ENCODE assay signal across 10 cellular contexts in the genomic region with DNA sequence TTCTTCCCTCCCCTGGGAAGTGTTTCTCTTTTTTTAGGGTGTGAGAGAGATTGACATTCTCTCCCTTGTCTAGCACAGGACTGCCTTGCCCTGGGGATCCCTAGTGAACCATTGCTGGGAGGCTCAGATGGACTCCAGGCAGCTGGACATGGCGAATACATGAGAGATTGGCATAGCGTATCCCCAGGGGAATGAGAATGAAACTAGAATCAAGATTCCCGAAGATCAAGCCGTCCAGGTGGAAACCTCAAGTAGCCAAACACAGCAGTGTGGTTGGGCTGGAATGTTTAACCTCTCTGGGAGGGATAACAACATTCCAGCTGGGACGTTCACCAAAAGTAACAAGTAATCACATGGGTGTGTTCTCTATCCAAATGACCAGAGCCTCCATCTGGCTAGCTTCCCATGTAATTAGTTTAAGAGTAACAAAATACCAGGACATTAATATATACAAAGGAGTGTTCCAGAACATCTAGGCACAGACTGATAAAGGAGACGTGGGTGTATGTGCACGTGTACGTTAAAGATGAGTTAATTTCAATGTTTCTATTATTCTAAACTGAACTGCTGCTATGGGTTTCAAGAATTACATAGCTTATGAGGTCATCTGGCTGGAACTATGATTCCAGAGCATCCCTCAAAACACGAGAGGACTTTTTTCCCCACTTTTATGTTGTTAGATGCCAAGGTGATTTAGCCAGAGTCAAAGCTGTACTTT.
DNase-seq lines count a peak whose midpoint lies in the region; ATAC-seq and TF ChIP-seq lines count a peak whose summit lies in the region.
"Had no signal": no experiment of that assay in that cellular context is flagged by ENCODE, and none has a peak within 500 bp of the region (broad histone marks: within the 10 kb centered on the region; RNA-seq: fewer than 3 reads in every experiment).

No MANE protein-coding gene starts in this region.

- CTCF ChIA-PET in AG04450 (lab: Charles Lee): interaction anchor here (0.6 to 0.9 kb wide), 5 partner anchors 52 to 970 kb away, joined by 3 to 4 read pairs (median 3); no protein-coding TSS in a partner anchor

- H3K4me3 ChIP-seq in AG04450 (ENCODE audit: low read depth, low read length) (peak overlapping the region; percentile 26; the same call in 1 of the 2 replicates), mucosa of rectum (ENCODE audit: low read length in 2 of 2) (no peak overlapping the region)

- no peak for TF ChIP-seq CTCF in AG04450 (IDR thresholded peaks at IDR 0.05; ENCODE audit: low read depth, low read length)

- peaks cover 0 to 9% of the 10 kb centered on the region in 2 donors for H3K4me1 ChIP-seq in mucosa of rectum (ENCODE audit: control insufficient read depth in 2 of 2, insufficient read depth in 2 of 2, low read length in 2 of 2)

- H3K36me3 ChIP-seq in mucosa of rectum (ENCODE audit: control insufficient read depth in 2 of 2, insufficient read depth in 2 of 2, low read length in 2 of 2): no peaks in the 10 kb centered on the region

- no peak for ATAC-seq in GM21529 (IDR thresholded peaks at IDR 0.05; ENCODE audit: unreplicated experiment)
- no peak for ATAC-seq in GM21825 (IDR thresholded peaks at IDR 0.05; ENCODE audit: unreplicated experiment)

- POLR2A ChIA-PET in AG04450 (lab: Yijun Ruan, JAX): interaction anchor here (0.6 to 1.5 kb wide), 5 partner anchors 15 to 370 kb away, joined by 3 to 5 read pairs (median 3); no protein-coding TSS in a partner anchor

- H3K27me3 ChIP-seq in AG04450 (ENCODE audit: control insufficient read depth, insufficient read depth, low read length) (no peaks in the 10 kb centered on the region), mucosa of rectum (ENCODE audit: control insufficient read depth in 2 of 2, insufficient read depth in 2 of 2, low read length in 2 of 2) (no peaks in the 10 kb centered on the region)

- H3K9ac ChIP-seq in mucosa of rectum (ENCODE audit: low read depth in 1 of 2, low read length in 2 of 2): no peak overlapping the region

- H3K27ac ChIP-seq in AG04450 (ENCODE audit: low read depth, low read length): peak overlapping the region; percentile 89
- H3K27ac ChIP-seq in epithelial cell of prostate: peak overlapping the region; percentile 42
- peak overlapping the region; percentile 10 to 46 for H3K27ac ChIP-seq in mucosa of rectum (ENCODE audit: low read depth in 2 of 2, low read length in 2 of 2)

- DNase-seq in AG04450 (ENCODE audit: low read depth, low spot score): peak; percentile 93
- peak; percentile 99 for DNase-seq in NCI-H226
- DNase-seq in epithelial cell of prostate (ENCODE audit: low read depth, low spot score): no peak
- DNase-seq in 8988T: no peak
- DNase-seq in NCI-H446 treated with DMSO at 0.1 percent for 48 hours (lab: John Stamatoyannopoulos, UW): no peak
- DNase-seq: CD8-positive, alpha-beta memory T cell; hippocampal formation had no signal

- no peaks in the 10 kb centered on the region for H3K9me3 ChIP-seq in AG04450 (ENCODE audit: control insufficient read depth, insufficient read depth, low read length)
- no peaks in the 10 kb centered on the region for H3K9me3 ChIP-seq in mucosa of rectum (ENCODE audit: control insufficient read depth in 2 of 2, low read length in 2 of 2)

Comparison
In these comparisons a context has a peak if more than half of its experiments do, and no peak if none do; other contexts are left out.
1. DNase-seq: peak in AG04450 (single experiment) and NCI-H226 (single experiment); none in epithelial cell of prostate (single experiment), 8988T (single experiment) and NCI-H446 treated with DMSO at 0.1 percent for 48 hours (single experiment).
2. H3K27ac ChIP-seq: peak in every context shown above with its lines; median percentile 89 in AG04450; 42 in epithelial cell of prostate; 28 in mucosa of rectum.